ENCODE assay signal across 12 cellular contexts in the genomic region with DNA sequence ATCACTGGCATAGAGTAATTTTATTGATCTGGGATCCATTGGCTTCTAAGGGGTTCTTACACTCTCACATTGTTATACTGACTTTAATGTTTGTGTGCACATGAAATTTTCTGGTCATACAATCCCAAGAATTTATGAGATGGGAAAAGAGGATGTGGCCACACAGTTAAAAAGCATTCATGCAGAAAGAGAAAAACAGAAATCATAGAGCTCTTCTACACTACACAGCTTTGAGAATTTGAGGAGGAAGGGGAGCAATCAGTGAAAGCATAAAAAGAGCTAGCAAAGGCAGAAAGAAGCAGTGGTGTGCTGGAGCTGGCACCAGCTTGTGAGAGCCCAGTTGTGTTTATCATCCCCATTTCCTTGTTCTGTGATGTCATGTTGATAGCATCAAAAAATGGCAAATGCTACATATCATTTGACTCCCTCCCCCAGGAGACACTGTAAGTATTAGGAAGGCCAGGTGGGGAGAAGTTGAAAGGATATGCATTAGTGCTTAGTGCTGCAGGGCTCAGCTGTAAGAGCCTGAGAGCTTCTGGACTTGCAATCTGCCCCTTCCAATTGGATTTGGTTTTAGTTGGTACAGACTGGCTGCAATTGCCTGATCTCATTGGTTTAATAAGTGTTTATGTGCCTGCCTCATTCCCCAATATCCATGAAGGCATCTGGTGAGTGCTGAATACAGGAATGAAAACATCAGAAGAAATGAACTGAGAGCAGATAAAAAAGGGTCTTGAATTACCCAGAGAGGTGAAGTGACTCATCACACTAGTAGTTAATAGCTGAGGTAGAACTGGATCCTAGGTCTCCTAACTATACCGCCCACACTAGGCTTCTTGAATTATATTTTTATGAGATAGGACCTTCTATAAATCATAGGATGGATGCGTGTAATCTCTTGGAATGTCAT. TPM values are rescaled to one million over a fixed set of nuclear protein-coding genes. Genes with fewer than 3 reads are reported as not detected.
DNase-seq lines count a peak whose midpoint lies in the region; ATAC-seq and TF ChIP-seq lines count a peak whose summit lies in the region.
"Had no signal": no experiment of that assay in that cellular context is flagged by ENCODE, and none has a peak within 500 bp of the region (broad histone marks: within the 10 kb centered on the region; RNA-seq: fewer than 3 reads in every experiment).

No MANE protein-coding gene starts in this region.

- ATAC-seq in heart right ventricle (no peak), upper lobe of right lung (no peak)

- H3K4me3 ChIP-seq in cardiac muscle cell (no peak overlapping the region), heart right ventricle (no peak overlapping the region), thyroid gland (replicated peaks in 1 of 3) (no peak overlapping the region), upper lobe of right lung (no peak overlapping the region)

- H3K27me3 ChIP-seq in cardiac muscle cell (no peaks in the 10 kb centered on the region), heart right ventricle (no peaks in the 10 kb centered on the region), thyroid gland (no peaks in the 10 kb centered on the region), upper lobe of right lung (no peaks in the 10 kb centered on the region)

- DNase-seq in cardiac muscle cell (ENCODE audit: low read depth in 1 of 2, low spot score in 1 of 2) (peak in 1 of 2 donors; percentile 38), heart right ventricle (no peak), RPMI7951 (ENCODE audit: low read depth) (peak; percentile 27), glomerular visceral epithelial cell (ENCODE audit: extremely low spot score) (peak; percentile 63), thyroid gland (no peak), AG08395 (ENCODE audit: low spot score) (no peak), upper lobe of right lung (no peak)
- no peak for DNase-seq in activated CD4-positive, CD25-positive, alpha-beta regulatory T cell treated with anti-CD3 and anti-CD28 coated beads, Interleukin-2, amount 50 U/mL, for 72 hours
- DNase-seq: activated CD4-positive, alpha-beta T cell treated with anti-CD3 and anti-CD28 coated beads for 48 hours; amygdala; head of caudate nucleus; KG1 had no signal

- peaks cover 49% of the 10 kb centered on the region for H3K36me3 ChIP-seq in cardiac muscle cell
- H3K36me3 ChIP-seq in heart right ventricle, result peaks cover 0 to 54% (median 0%) of the 10 kb centered on the region in 9 donors
- no peaks in the 10 kb centered on the region for H3K36me3 ChIP-seq in thyroid gland
- H3K36me3 ChIP-seq in upper lobe of right lung, result no peaks in the 10 kb centered on the region

- intact Hi-C loops in heart right ventricle (cut with DNase I), result no loop called here
- intact Hi-C loops in thyroid gland (cut with DNase I), result no loop called here
- intact Hi-C loops in upper lobe of right lung (cut with DNase I), result no loop called here

- WGBS in heart right ventricle, 2 donors, result 83 to 84% methylated on average over 2 of the region's 2 CpGs
- WGBS in thyroid gland, 2 donors, result 87% methylated on average over 2 of the region's 2 CpGs

- TF ChIP-seq CTCF in cardiac muscle cell (IDR thresholded peaks at IDR 0.05; ENCODE audit: low read depth, low read length) (no peak), heart right ventricle (IDR thresholded peaks at IDR 0.05) (no peak), thyroid gland (IDR thresholded peaks at IDR 0.05) (no peak), upper lobe of right lung (IDR thresholded peaks at IDR 0.05) (no peak)

- H3K27ac ChIP-seq in cardiac muscle cell, result peak overlapping the region; percentile 63
- H3K27ac ChIP-seq in heart right ventricle, result peak overlapping the region in 1 of 10 donors; percentile 24
- peak overlapping the region in 2 of 3 donors; percentile 85 to 97 for H3K27ac ChIP-seq in thyroid gland
- H3K27ac ChIP-seq in upper lobe of right lung, result no peak overlapping the region

- H3K4me1 ChIP-seq in cardiac muscle cell (ENCODE audit: low read depth) (peaks cover 4% of the 10 kb centered on the region), heart right ventricle (peaks cover 7 to 44% (median 24%) of the 10 kb centered on the region in 9 donors), thyroid gland (peaks cover 36 to 41% of the 10 kb centered on the region in 2 donors), upper lobe of right lung (peaks cover 23% of the 10 kb centered on the region)

- no peak for TF ChIP-seq POLR2A in thyroid gland (IDR thresholded peaks at IDR 0.05)

- H3K9me3 ChIP-seq in cardiac muscle cell (ENCODE audit: low read depth), result no peaks in the 10 kb centered on the region
- no peaks in the 10 kb centered on the region for H3K9me3 ChIP-seq in heart right ventricle
- no peaks in the 10 kb centered on the region for H3K9me3 ChIP-seq in thyroid gland
- no peaks in the 10 kb centered on the region for H3K9me3 ChIP-seq in upper lobe of right lung

RNA-seq across cellular contexts. Expression of gene RHOBTB3, which starts 30.9 kb away (rescaled TPM):
- total RNA-seq in cardiac muscle cell, result 343 and 477 TPM in 2 replicates
- 455 and 589 TPM in 2 replicates for polyA plus RNA-seq in cardiac muscle cell
- 100 to 1,000 TPM in 2 of 10 donors, 10 to 100 TPM in 8; 73.1 to 124 (median 94.4) TPM for total RNA-seq in heart right ventricle
- polyA plus RNA-seq in heart right ventricle, result 10 to 100 TPM; 15.0 to 30.4 TPM
- total RNA-seq in RPMI7951 (2014; rRNA removed; shearing (Covaris generic)), result 64.2 and 70.2 TPM in 2 replicates
- total RNA-seq in thyroid gland, result 10 to 100 TPM; 58.7 to 85.7 (median 68.0) TPM
- total RNA-seq in upper lobe of right lung, result 54.2 TPM

Comparison
In these comparisons a context has a peak if more than half of its experiments do, and no peak if none do; other contexts are left out.
1. DNase-seq: peak in RPMI7951 (single experiment) and glomerular visceral epithelial cell (single experiment); none in heart right ventricle (0 of 2), thyroid gland (0 of 2), AG08395 (single experiment), activated CD4-positive, CD25-positive, alpha-beta regulatory T cell treated with anti-CD3 and anti-CD28 coated beads, Interleukin-2, amount 50 U/mL, for 72 hours (single experiment) and upper lobe of right lung (single experiment).